In genomic region chr18:31197676-31198075, GRCh38 we compare ENCODE assay signal across 21 cellular contexts. TPM values are rescaled to one million over a fixed set of nuclear protein-coding genes. Genes with fewer than 3 reads are reported as not detected.
DNase-seq lines count a peak whose midpoint lies in the region; ATAC-seq, FAIRE-seq and TF ChIP-seq lines count a peak whose summit lies in the region.
"Had no signal": no experiment of that assay in that cellular context is flagged by ENCODE, and none has a peak within 500 bp of the region (broad histone marks: within the 10 kb centered on the region; RNA-seq: fewer than 3 reads in every experiment).

No MANE protein-coding gene starts in this region.

- DNase-seq in Daoy (ENCODE audit: low read depth) (peak; percentile 16), LoVo (ENCODE audit: low spot score) (peak; percentile 75), astrocyte (ENCODE audit: low read depth) (peak; percentile 23), HepG2 (ENCODE audit: low spot score) (no peak), pons (ENCODE audit: low spot score) (no peak), activated T-cell treated with anti-CD3 and anti-CD28 coated beads for 4 hours (no peak), adrenal gland (no peak), SW 1271 (lab: John Stamatoyannopoulos, UW) (no peak)
- DNase-seq: activated CD4-positive, alpha-beta T cell treated with anti-CD3 and anti-CD28 coated beads for 4 hours; activated naive CD8-positive, alpha-beta T cell treated with anti-CD3 and anti-CD28 coated beads, Interleukin-2, amount 10 ng/mL, durations not matched to agents 7 days and 5 days; BE2C; endodermal cell; IMR-90; midbrain; NCI-H1436; Right ventricle myocardium superior; stimulated activated naive CD8-positive, alpha-beta T cell treated with anti-CD3 and anti-CD28 coated beads, Interleukin-15, Interleukin-2, amounts not matched to agents 100 U/mL and 50 U/mL, for 24 hours; uterus had no signal

- in situ Hi-C loops in HepG2 (cut with HindIII; ENCODE audit: extremely low pct_ligation_motif_present, low pct_unique_long_range_greater_than_20kb): no loop called here

- no peaks in the 10 kb centered on the region for H3K27me3 Mint-ChIP-seq in astrocyte (ENCODE audit: low read depth, unreplicated experiment)
- H3K27me3 Mint-ChIP-seq: activated naive CD8-positive, alpha-beta T cell treated with anti-CD3 and anti-CD28 coated beads, Interleukin-2, amount 10 ng/mL, durations not matched to agents 7 days and 5 days; central memory CD8-positive, alpha-beta T cell had no signal

- H3K27ac Mint-ChIP-seq in astrocyte (ENCODE audit: unreplicated experiment): no peak overlapping the region
- H3K27ac Mint-ChIP-seq: activated naive CD8-positive, alpha-beta T cell treated with anti-CD3 and anti-CD28 coated beads, Interleukin-2, amount 10 ng/mL, durations not matched to agents 7 days and 5 days; endodermal cell had no signal

- no peak overlapping the region for H3K4me3 Mint-ChIP-seq in astrocyte (ENCODE audit: unreplicated experiment)
- H3K4me3 Mint-ChIP-seq: activated naive CD8-positive, alpha-beta T cell treated with anti-CD3 and anti-CD28 coated beads, Interleukin-2, amount 10 ng/mL, durations not matched to agents 7 days and 5 days; central memory CD8-positive, alpha-beta T cell; endodermal cell had no signal

- CTCF ChIA-PET in HepG2 (lab: Yijun Ruan, JAX; ENCODE audit: low intra/inter-chr PET ratio, low total read pairs): no interaction called here

- no peak for FAIRE-seq in astrocyte (lab: Jason Lieb, UNC)
- FAIRE-seq in HepG2 (lab: Jason Lieb, UNC): no peak

- H3K4me3 ChIP-seq in astrocyte (ENCODE audit: insufficient read depth, low read depth, low read length): no peak overlapping the region
- H3K4me3 ChIP-seq in HepG2 (replicated peaks in 1 of 3; ENCODE audit: insufficient read depth in 1 of 3, low read depth in 2 of 3, low read length in 3 of 3): no peak overlapping the region
- H3K4me3 ChIP-seq in adrenal gland: no peak overlapping the region
- H3K4me3 ChIP-seq: gastroesophageal sphincter, HAP-1, uterus had no signal

- H3K36me3 ChIP-seq in astrocyte (ENCODE audit: insufficient read depth, low read length): no peaks in the 10 kb centered on the region
- H3K36me3 ChIP-seq in HepG2 (replicated peaks in 1 of 2; ENCODE audit: control insufficient read depth in 1 of 2, insufficient read depth in 2 of 2, low read length in 2 of 2): no peaks in the 10 kb centered on the region
- H3K36me3 ChIP-seq in adrenal gland (replicated peaks in 1 of 2): no peaks in the 10 kb centered on the region
- H3K36me3 ChIP-seq: BE2C, gastroesophageal sphincter, HAP-1, uterus had no signal

- intact Hi-C loops in HepG2 (cut with micrococcal nuclease; ENCODE audit: unreplicated experiment) (no loop called here), adrenal gland (cut with DNase I) (no loop called here)

- H4K20me1 ChIP-seq in astrocyte (ENCODE audit: insufficient read depth, low read length) (no peaks in the 10 kb centered on the region), HepG2 (ENCODE audit: insufficient read depth, low read length) (no peaks in the 10 kb centered on the region)

- H3K27ac ChIP-seq in astrocyte (ENCODE audit: low read depth, low read length) (no peak overlapping the region), HepG2 (ENCODE audit: extremely low read length, insufficient read depth, low read length) (no peak overlapping the region), adrenal gland (no peak overlapping the region)
- H3K27ac ChIP-seq: gastroesophageal sphincter, uterus had no signal

- H3K9me3 ChIP-seq in astrocyte (ENCODE audit: insufficient read depth, low read depth, low read length) (no peaks in the 10 kb centered on the region), HepG2 (ENCODE audit: low read length) (no peaks in the 10 kb centered on the region), adrenal gland (replicated peaks in 1 of 3) (no peaks in the 10 kb centered on the region)
- H3K9me3 ChIP-seq: BE2C, gastroesophageal sphincter, HAP-1, uterus had no signal

- H3K4me2 ChIP-seq in astrocyte (ENCODE audit: low read length) (no peak overlapping the region), HepG2 (ENCODE audit: low read depth, low read length) (no peak overlapping the region)

- no peaks in the 10 kb centered on the region for H3K9me3 Mint-ChIP-seq in astrocyte (ENCODE audit: unreplicated experiment)
- H3K9me3 Mint-ChIP-seq: endodermal cell had no signal

- no peak overlapping the region for H3K9ac ChIP-seq in astrocyte (ENCODE audit: low read length)
- no peak overlapping the region for H3K9ac ChIP-seq in HepG2 (ENCODE audit: insufficient read depth, low read depth, low read length)

- WGBS in HepG2 (ENCODE audit: low lambda C conversion rate): 3% methylated on average over 2 of the region's 2 CpGs
- 10 to 19% (median 15%) methylated on average over 2 of the region's 2 CpGs for WGBS in adrenal gland, 4 donors

- POLR2A ChIA-PET in HepG2 (lab: Yijun Ruan, JAX): no interaction called here

- TF ChIP-seq EP300 in HepG2 (IDR thresholded peaks at IDR 0.05; ENCODE audit: low read depth in 2 of 2, low read length in 2 of 2) (no peak), HepG2 (CRISPR knock-in tag; IDR thresholded peaks at IDR 0.05; ENCODE audit: borderline replicate concordance) (no peak)

- ATAC-seq in HepG2: no peak
- ATAC-seq: gastroesophageal sphincter; stimulated activated naive CD8-positive, alpha-beta T cell treated with anti-CD3 and anti-CD28 coated beads, Interleukin-15, Interleukin-2, amounts not matched to agents 100 U/mL and 50 U/mL, for 24 hours had no signal

- H3K4me1 Mint-ChIP-seq in astrocyte (ENCODE audit: low read depth, unreplicated experiment): peaks cover 20% of the 10 kb centered on the region
- H3K4me1 Mint-ChIP-seq: activated naive CD8-positive, alpha-beta T cell treated with anti-CD3 and anti-CD28 coated beads, Interleukin-2, amount 10 ng/mL, durations not matched to agents 7 days and 5 days; central memory CD8-positive, alpha-beta T cell had no signal

- H3K79me2 ChIP-seq in astrocyte (ENCODE audit: insufficient read depth, low read length): no peaks in the 10 kb centered on the region
- no peaks in the 10 kb centered on the region for H3K79me2 ChIP-seq in HepG2 (ENCODE audit: insufficient read depth, low read length)

- no peaks in the 10 kb centered on the region for H3K36me3 Mint-ChIP-seq in astrocyte (ENCODE audit: low read depth, unreplicated experiment)
- H3K36me3 Mint-ChIP-seq: activated naive CD8-positive, alpha-beta T cell treated with anti-CD3 and anti-CD28 coated beads, Interleukin-2, amount 10 ng/mL, durations not matched to agents 7 days and 5 days had no signal

- TF ChIP-seq RAD21 in HepG2 (CRISPR knock-in tag; IDR thresholded peaks at IDR 0.05): no peak

- BruUV-seq in HepG2 (replicated peaks; lab: Mats Ljungman, UMichigan): no TSS peak

- TF ChIP-seq CTCF in astrocyte (IDR thresholded peaks at IDR 0.05; ENCODE audit: insufficient read depth, low read depth, low read length): no peak
- TF ChIP-seq CTCF in HepG2 (CRISPR knock-in tag; IDR thresholded peaks at IDR 0.05): no peak
- TF ChIP-seq CTCF in adrenal gland (IDR thresholded peaks at IDR 0.05): no peak

- H2AFZ ChIP-seq in astrocyte (ENCODE audit: low read depth, low read length) (no peak overlapping the region), HepG2 (ENCODE audit: low read length) (no peak overlapping the region)

- no peak for TF ChIP-seq POLR2A in HepG2 (IDR thresholded peaks at IDR 0.05; ENCODE audit: insufficient read depth in 1 of 2, low read depth in 2 of 2, low read length in 2 of 2)
- TF ChIP-seq POLR2A in adrenal gland (IDR thresholded peaks at IDR 0.05): no peak

- H3K27me3 ChIP-seq in astrocyte (ENCODE audit: insufficient read depth, low read length) (no peaks in the 10 kb centered on the region), HepG2 (ENCODE audit: control insufficient read depth in 1 of 2, insufficient read depth in 2 of 2, low read length in 2 of 2) (no peaks in the 10 kb centered on the region; a peak in 1 of 5 replicates), adrenal gland (no peaks in the 10 kb centered on the region)
- H3K27me3 ChIP-seq: BE2C, gastroesophageal sphincter, uterus had no signal

- H3K4me1 ChIP-seq in astrocyte (ENCODE audit: insufficient read depth, low read length): no peaks in the 10 kb centered on the region
- H3K4me1 ChIP-seq in HepG2 (ENCODE audit: insufficient read depth, low read length): peaks cover 15% of the 10 kb centered on the region
- H3K4me1 ChIP-seq in adrenal gland (replicated peaks in 1 of 2): no peaks in the 10 kb centered on the region
- H3K4me1 ChIP-seq: BE2C, gastroesophageal sphincter, uterus had no signal

TF ChIP-seq in HepG2, 621 proteins besides CTCF, POLR2A, EP300 and RAD21 (continues in another document):
- TF ChIP-seq MAFK (conservative IDR thresholded peaks at IDR 0.05 in 1 of 2, IDR thresholded peaks at IDR 0.05 in 1 of 2; ENCODE audit: low read length in 2 of 2) (0 out of 4 replicates have a peak, but pooled peaks of 1 of the 2 experiments have one; percentile 26), ELF1 (CRISPR knock-in tag; IDR thresholded peaks at IDR 0.05) (no peak), LCORL (IDR thresholded peaks at IDR 0.05) (peak; percentile 93), LCORL (CRISPR knock-in tag; IDR thresholded peaks at IDR 0.05) (no peak)

RNA-seq across cellular contexts. Expression of gene DSC1, which starts 35.0 kb away (rescaled TPM):
- not detected in 2 replicates for total RNA-seq in Daoy (2014; rRNA removed; shearing (Covaris generic))
- total RNA-seq in astrocyte: 0.18 and 0.43 TPM in 2 replicates
- total RNA-seq in HepG2 (2016; rRNA removed; fragmentation: Illumina TruSeq; extraction: Trizol): not detected in 2 replicates
- total RNA-seq in HepG2 (2016; cell fraction: cytosol; rRNA removed; fragmentation: Illumina TruSeq; extraction: Trizol; ENCODE audit: low read depth): not detected in 2 replicates
- not detected in 2 replicates for total RNA-seq in HepG2 (2016; cell fraction: insoluble cytoplasmic fraction; rRNA removed; fragmentation: Illumina TruSeq; extraction: Trizol)
- not detected in 2 replicates for total RNA-seq in HepG2 (2016; cell fraction: membrane; rRNA removed; fragmentation: Illumina TruSeq; extraction: Trizol)
- not detected in 2 replicates for total RNA-seq in HepG2 (2016; cell fraction: nucleus; rRNA removed; fragmentation: Illumina TruSeq; extraction: Trizol)
- not detected in 2 replicates for polyA plus RNA-seq in HepG2 (2011; rRNA removed)
- polyA plus RNA-seq in HepG2 (2011; cell fraction: cytosol; rRNA removed): not detected in 2 replicates
- polyA plus RNA-seq in HepG2 (2011; cell fraction: nucleus; rRNA removed): not detected in 2 replicates
- 0.04 TPM in 1 of 2 replicates, not detected in the other for polyA plus RNA-seq in HepG2 (2012)
- not detected in 2 replicates for polyA plus RNA-seq in HepG2 (2016; cell fraction: cytosol; fragmentation: Illumina TruSeq; extraction: Trizol; ENCODE audit: low read depth)
- polyA plus RNA-seq in HepG2 (2016; cell fraction: insoluble cytoplasmic fraction; fragmentation: Illumina TruSeq; extraction: Trizol; ENCODE audit: low read depth): not detected in 2 replicates
- polyA plus RNA-seq in HepG2 (2016; cell fraction: membrane; fragmentation: Illumina TruSeq; extraction: Trizol; ENCODE audit: low read depth): not detected in 2 replicates
- polyA plus RNA-seq in HepG2 (2016; cell fraction: nucleus; fragmentation: Illumina TruSeq; extraction: Trizol; ENCODE audit: insufficient read depth, low read depth): not detected in 2 replicates
- polyA minus RNA-seq in HepG2 (2011; rRNA and poly(A)+ RNA removed; ENCODE audit: low replicate concordance): not detected in 2 replicates
- polyA minus RNA-seq in HepG2 (2011; cell fraction: cytosol; rRNA and poly(A)+ RNA removed): not detected in 2 replicates
- polyA minus RNA-seq in HepG2 (2011; cell fraction: nucleus; rRNA and poly(A)+ RNA removed): not detected in 2 replicates
- not detected for total RNA-seq in adrenal gland
- not detected for polyA plus RNA-seq in adrenal gland
- total RNA-seq: endodermal cell, gastroesophageal sphincter, IMR-90, uterus had no signal
- polyA plus RNA-seq: IMR-90 had no signal

Comparison
In these comparisons a context has a peak if more than half of its experiments do, and no peak if none do; other contexts are left out.
1. DNase-seq: peak in Daoy (single experiment), LoVo (single experiment) and astrocyte (single experiment); none in HepG2 (single experiment), pons (single experiment), activated T-cell treated with anti-CD3 and anti-CD28 coated beads for 4 hours (single experiment), adrenal gland (0 of 7) and SW 1271 (0 of 2).